In the genomic region with DNA sequence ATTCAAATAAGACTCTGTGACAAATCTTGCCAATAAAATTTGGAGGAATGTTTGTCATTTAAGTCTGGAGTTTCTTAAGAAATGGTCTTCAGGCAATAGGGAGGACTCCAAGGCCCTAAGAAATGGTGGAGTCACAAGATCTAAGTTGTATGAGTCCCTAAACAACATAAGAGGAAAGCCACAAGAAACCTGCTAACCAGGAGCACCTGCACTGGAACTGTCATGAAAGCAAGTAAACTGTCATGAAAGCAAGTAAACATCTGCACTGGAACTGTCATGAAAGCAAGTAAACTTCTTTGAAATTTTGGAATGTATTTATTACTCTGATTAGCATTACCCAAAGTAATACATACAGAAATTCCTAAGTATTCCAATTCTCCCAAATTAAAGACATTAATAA, we compare ENCODE assay signal across 14 cellular contexts. TPM values are rescaled to one million over a fixed set of nuclear protein-coding genes. Genes with fewer than 3 reads are reported as not detected.
DNase-seq lines count a peak whose midpoint lies in the region; ATAC-seq and TF ChIP-seq lines count a peak whose summit lies in the region.
"Had no signal": no experiment of that assay in that cellular context is flagged by ENCODE, and none has a peak within 500 bp of the region (broad histone marks: within the 10 kb centered on the region; RNA-seq: fewer than 3 reads in every experiment).

No MANE protein-coding gene starts in this region.

- H3K4me3 ChIP-seq in CD4-positive, CD25-positive, alpha-beta regulatory T cell (ENCODE audit: low read depth, low read length) = peak overlapping the region; percentile 91
- no peak overlapping the region for H3K4me3 ChIP-seq in GM23338
- H3K4me3 ChIP-seq: ovary, stomach had no signal

- no peak overlapping the region for H3K4me2 ChIP-seq in GM23338

- peaks cover 21% of the 10 kb centered on the region for H4K20me1 ChIP-seq in GM23338 (replicated peaks; ENCODE audit: insufficient read depth)

- ATAC-seq in CD4-positive, CD25-positive, alpha-beta regulatory T cell (ENCODE audit: low read depth in 2 of 2) = no peak
- no peak for ATAC-seq in T-cell (replicated peaks in 1 of 4)
- no peak for ATAC-seq in SK-N-SH treated with all-trans-retinoic acid at 6 μM for 48 hours
- ATAC-seq in GM23338 = no peak
- ATAC-seq in GM18861 (IDR thresholded peaks at IDR 0.05; ENCODE audit: unreplicated experiment) = no peak

- H3K79me2 ChIP-seq in GM23338 (replicated peaks; ENCODE audit: insufficient read depth) = peaks cover 26% of the 10 kb centered on the region; the same call in 1 of the 2 replicates

- H3K27ac ChIP-seq in 22Rv1 (peak overlapping the region; percentile 96), GM23338 (ENCODE audit: low read depth) (no peak overlapping the region)
- peak overlapping the region; percentile 99 for H3K27ac ChIP-seq in CD4-positive, CD25-positive, alpha-beta regulatory T cell (ENCODE audit: insufficient read depth, low read length, poor library complexity, severe bottlenecking)
- H3K27ac ChIP-seq: ovary had no signal

- TF ChIP-seq CTCF in 22Rv1 (IDR thresholded peaks at IDR 0.05) (no peak), GM23338 (conservative IDR thresholded peaks at IDR 0.05; ENCODE audit: low read depth in 2 of 2) (no peak)

- H3K4me3 Mint-ChIP-seq in CD4-positive, CD25-positive, alpha-beta regulatory T cell = peak overlapping the region; percentile 29 to 100 (median 75)
- H3K4me3 Mint-ChIP-seq in T-cell = peak overlapping the region; percentile 56 to 100 (median 64)
- H3K4me3 Mint-ChIP-seq in immature natural killer cell = peak overlapping the region; percentile 42 to 66 (median 62)
- no peak overlapping the region for H3K4me3 Mint-ChIP-seq in GM23338

- peak in 2 of 3 donors; percentile 11 to 26 for DNase-seq in CD4-positive, CD25-positive, alpha-beta regulatory T cell
- DNase-seq in T-cell (no peak), immature natural killer cell (no peak), OCI-M2 (lab: John Stamatoyannopoulos, UW; ENCODE audit: unreplicated experiment) (no peak), GM23338 (ENCODE audit: low spot score) (no peak)
- DNase-seq: amygdala, EL, HCEC 1CT, NCI-H1092 treated with DMSO at 0.1 percent for 48 hours, ovary, stomach had no signal

- POLR2A ChIA-PET in T-cell (lab: Charles Lee) = interaction anchor here in 1 of 2 donors (3.2 kb wide), 1 partner anchor 46 kb away, joined by 29 read pairs; the partner anchor contains the start of gene MRPL1

- peaks cover 0 to 6% (median 0%) of the 10 kb centered on the region in 7 donors for H3K9me3 Mint-ChIP-seq in CD4-positive, CD25-positive, alpha-beta regulatory T cell
- H3K9me3 Mint-ChIP-seq in T-cell (no peaks in the 10 kb centered on the region), immature natural killer cell (peaks cover 0 to 2% (median 0%) of the 10 kb centered on the region in 6 donors), GM23338 (no peaks in the 10 kb centered on the region)

- no peaks in the 10 kb centered on the region for H3K9me2 ChIP-seq in GM23338 (ENCODE audit: insufficient read depth)

- 0 out of 2 replicates have a peak, but pooled peaks cover 3% of the 10 kb centered on the region for H3F3A ChIP-seq in GM23338 (replicated peaks; ENCODE audit: low read depth)

- H3K4me1 Mint-ChIP-seq in CD4-positive, CD25-positive, alpha-beta regulatory T cell = peaks cover 47 to 69% (median 59%) of the 10 kb centered on the region in 4 donors
- peaks cover 68 to 80% (median 71%) of the 10 kb centered on the region in 3 donors for H3K4me1 Mint-ChIP-seq in T-cell
- peaks cover 79 to 81% of the 10 kb centered on the region in 2 donors for H3K4me1 Mint-ChIP-seq in immature natural killer cell
- H3K4me1 Mint-ChIP-seq in GM23338 = peaks cover 9% of the 10 kb centered on the region

- H3K9me3 ChIP-seq in CD4-positive, CD25-positive, alpha-beta regulatory T cell (ENCODE audit: control insufficient read depth in 2 of 2, low read length in 2 of 2) = no peaks in the 10 kb centered on the region
- H3K9me3 ChIP-seq: ovary, stomach had no signal

- peak overlapping the region in 2 of 3 donors; percentile 4 to 75 for H3K27ac Mint-ChIP-seq in CD4-positive, CD25-positive, alpha-beta regulatory T cell
- peak overlapping the region; percentile 78 to 79 for H3K27ac Mint-ChIP-seq in T-cell
- H3K27ac Mint-ChIP-seq in immature natural killer cell = peak overlapping the region; percentile 3 to 73 (median 52)
- H3K27ac Mint-ChIP-seq in GM23338 = no peak overlapping the region

- H3K27me3 ChIP-seq in CD4-positive, CD25-positive, alpha-beta regulatory T cell (ENCODE audit: control insufficient read depth, insufficient read depth, low read length) = no peaks in the 10 kb centered on the region
- no peaks in the 10 kb centered on the region for H3K27me3 ChIP-seq in GM23338 (ENCODE audit: insufficient read depth)
- H3K27me3 ChIP-seq: ovary, stomach had no signal

- H3K36me3 Mint-ChIP-seq in CD4-positive, CD25-positive, alpha-beta regulatory T cell = peaks cover 25% of the 10 kb centered on the region
- H3K36me3 Mint-ChIP-seq in T-cell = peaks cover 38% of the 10 kb centered on the region
- peaks cover 6 to 8% (median 8%) of the 10 kb centered on the region in 3 donors for H3K36me3 Mint-ChIP-seq in immature natural killer cell
- no peaks in the 10 kb centered on the region; the same call in 2 of the 3 replicates for H3K36me3 Mint-ChIP-seq in GM23338 (ENCODE audit: low read depth)

- H3K27me3 Mint-ChIP-seq in CD4-positive, CD25-positive, alpha-beta regulatory T cell = peaks cover 13% of the 10 kb centered on the region
- H3K27me3 Mint-ChIP-seq in T-cell = no peaks in the 10 kb centered on the region
- peaks cover 18 to 28% (median 26%) of the 10 kb centered on the region in 3 donors for H3K27me3 Mint-ChIP-seq in immature natural killer cell (ENCODE audit: low read depth in 3 of 3)
- H3K27me3 Mint-ChIP-seq in GM23338 (ENCODE audit: insufficient read depth, low read depth, poor library complexity) = peaks cover 10% of the 10 kb centered on the region

- CTCF ChIA-PET in T-cell (lab: Charles Lee) = no interaction called here

- no peak overlapping the region for H2AFZ ChIP-seq in GM23338

- peaks cover under 1% of the 10 kb centered on the region for H3K36me3 ChIP-seq in CD4-positive, CD25-positive, alpha-beta regulatory T cell (ENCODE audit: control insufficient read depth, insufficient read depth, low read length)
- H3K36me3 ChIP-seq in GM23338 (ENCODE audit: insufficient read depth) = no peaks in the 10 kb centered on the region
- H3K36me3 ChIP-seq: ovary, stomach had no signal

- peaks cover 58% of the 10 kb centered on the region for H3K4me1 ChIP-seq in CD4-positive, CD25-positive, alpha-beta regulatory T cell (ENCODE audit: control insufficient read depth, insufficient read depth, low read length, poor library complexity, severe bottlenecking)
- H3K4me1 ChIP-seq in GM23338 (ENCODE audit: insufficient read depth) = peaks cover 8% of the 10 kb centered on the region

TF ChIP-seq in SK-N-SH treated with all-trans-retinoic acid at 6 μM for 48 hours, 23 proteins besides CTCF, POLR2A, EP300 and RAD21 (continues in another document):
- TF ChIP-seq PATZ1 (CRISPR knock-in tag; IDR thresholded peaks at IDR 0.05; ENCODE audit: borderline replicate concordance) = no peak

TF ChIP-seq in GM23338, 12 proteins besides CTCF, POLR2A, EP300 and RAD21:
- no peak for TF ChIP-seq EZH2 (IDR thresholded peaks at IDR 0.05; ENCODE audit: low read depth, unreplicated experiment)
- TF ChIP-seq NANOG (IDR thresholded peaks at IDR 0.05; ENCODE audit: borderline replicate concordance) = no peak
- no peak for TF ChIP-seq ZNF114 (CRISPR knock-in tag; IDR thresholded peaks at IDR 0.05)

RNA-seq across cellular contexts. Expression of gene CNOT6L, which starts 3.5 kb away (rescaled TPM):
- 237 TPM for total RNA-seq in CD4-positive, CD25-positive, alpha-beta regulatory T cell
- 10 to 100 TPM; 44.1 to 55.5 (median 51.2) TPM for polyA plus RNA-seq in CD4-positive, CD25-positive, alpha-beta regulatory T cell
- 100 to 1,000 TPM; 159 to 207 (median 170) TPM for total RNA-seq in T-cell
- polyA plus RNA-seq in immature natural killer cell (10 to 100 TPM; 26.0 to 61.8 (median 46.4) TPM), GM23338 (2016; fragmentation: Nextera tagmentation; extraction: Ambion mirVana) (3.2 TPM in 2 replicates)
- 13.9 and 15.5 TPM in 2 replicates for total RNA-seq in GM23338 (2014; rRNA removed; shearing (Covaris generic))

RNA-seq across cellular contexts. Expression of gene MRPL1, which starts 47.0 kb away (rescaled TPM):
- 31.3 TPM for total RNA-seq in CD4-positive, CD25-positive, alpha-beta regulatory T cell
- 10 to 100 TPM; 32.0 to 36.8 (median 33.7) TPM for polyA plus RNA-seq in CD4-positive, CD25-positive, alpha-beta regulatory T cell
- 10 to 100 TPM; 16.9 to 27.2 (median 21.0) TPM for total RNA-seq in T-cell
- 10 to 100 TPM; 18.1 to 33.2 (median 24.4) TPM for polyA plus RNA-seq in immature natural killer cell
- 29.2 and 64.4 TPM in 2 replicates for total RNA-seq in GM23338 (2014; rRNA removed; shearing (Covaris generic))
- 45.7 and 46.5 TPM in 2 replicates for polyA plus RNA-seq in GM23338 (2016; fragmentation: Nextera tagmentation; extraction: Ambion mirVana)

Comparison
In these comparisons a context has a peak if more than half of its experiments do, and no peak if none do; other contexts are left out.
1. DNase-seq: peak in CD4-positive, CD25-positive, alpha-beta regulatory T cell (2 of 3); none in T-cell (0 of 34), immature natural killer cell (0 of 3), OCI-M2 (single experiment) and GM23338 (single experiment).